In genomic region chr7:66920769-66921395, GRCh38 we compare ENCODE assay signal across 8 cellular contexts. TPM values are rescaled to one million over a fixed set of nuclear protein-coding genes. Genes with fewer than 3 reads are reported as not detected.
DNase-seq lines count a peak whose midpoint lies in the region; ATAC-seq and TF ChIP-seq lines count a peak whose summit lies in the region.

TSS of gene TMEM248 (plus strand) at chr7:66921225. CDS start at chr7:66941866, 20,641 bp downstream.

- H3K36me3 Mint-ChIP-seq in natural killer cell: no peaks in the 10 kb centered on the region

- peaks cover 23 to 24% of the 10 kb centered on the region in 2 donors for H3K4me1 Mint-ChIP-seq in natural killer cell

- H3K27me3 ChIP-seq in DOHH2 (ENCODE audit: control insufficient read depth, low read length): no peaks in the 10 kb centered on the region

- DNase-seq in Kasumi-1 (lab: John Stamatoyannopoulos, UW) (peak; percentile 81 to 83), RWPE1 (ENCODE audit: low spot score) (peak; percentile 68), fibroblast of mammary gland (ENCODE audit: low read depth) (peak; percentile 79), natural killer cell (peak; percentile 90)
- peak; percentile 89 for DNase-seq in activated T-helper 9 cell treated with anti-CD3 and anti-CD28 coated beads, Interleukin-2, amount 50 U/mL, for 16 hours (ENCODE audit: low read depth)
- DNase-seq in stimulated activated naive CD4-positive, alpha-beta T cell (lab: John Stamatoyannopoulos, UW): peak; percentile 84 to 95 (median 88)

- 0 out of 2 replicates have a peak, but pooled peaks cover 6% of the 10 kb centered on the region for H3F3A ChIP-seq in DOHH2 (ENCODE audit: control insufficient read depth, insufficient read depth)

- CTCF ChIA-PET in RWPE1 (lab: Yijun Ruan, JAX): no interaction called here

- H3K27ac ChIP-seq in DOHH2 (ENCODE audit: low read depth, low read length): peak within 1 kb of the TSS; percentile 52
- peak within 1 kb of the TSS; percentile 82 for H3K27ac ChIP-seq in RWPE1

- intact Hi-C loops in natural killer cell (cut with micrococcal nuclease): loop anchor here (2.0 kb wide), 3 partner anchors 76 to 292 kb away; partner anchors contain the start of genes KCTD7 and TYW1

- H3K27ac Mint-ChIP-seq in natural killer cell: peak within 1 kb of the TSS; percentile 97

- ATAC-seq in GM21825 (IDR thresholded peaks at IDR 0.05; ENCODE audit: unreplicated experiment): peak; percentile 73
- ATAC-seq in natural killer cell: peak; percentile 90 to 94 (median 93)

- peaks cover 23% of the 10 kb centered on the region for H3K36me3 ChIP-seq in DOHH2 (ENCODE audit: control insufficient read depth, low read length)

- H3K4me3 Mint-ChIP-seq in natural killer cell: peak within 1 kb of the TSS; percentile 96

- H3K79me2 ChIP-seq in DOHH2 (ENCODE audit: control insufficient read depth, low read length): peaks cover 65% of the 10 kb centered on the region

- peak within 1 kb of the TSS; percentile 81 for H3K4me2 ChIP-seq in DOHH2 (ENCODE audit: low read length)

- H3K9me3 Mint-ChIP-seq in natural killer cell: no peaks in the 10 kb centered on the region

- no peaks in the 10 kb centered on the region for H3K9me2 ChIP-seq in DOHH2 (replicated peaks; ENCODE audit: control insufficient read depth, low read length)

- H3K4me3 ChIP-seq in DOHH2 (ENCODE audit: low read length): peak within 1 kb of the TSS; percentile 87
- H3K4me3 ChIP-seq in fibroblast of mammary gland (ENCODE audit: control insufficient read depth, low read depth, low read length): peak within 1 kb of the TSS; percentile 93

- peaks cover 35% of the 10 kb centered on the region for H3K4me1 ChIP-seq in DOHH2 (ENCODE audit: control insufficient read depth, low read length)

- no peaks in the 10 kb centered on the region for H3K27me3 Mint-ChIP-seq in natural killer cell (ENCODE audit: low read depth in 2 of 2)

- H4K20me1 ChIP-seq in DOHH2 (ENCODE audit: control insufficient read depth, insufficient read depth, low read depth, low read length): peaks cover 17% of the 10 kb centered on the region

- H3K9me3 ChIP-seq in DOHH2 (ENCODE audit: control insufficient read depth, insufficient read depth, low read length): no peaks in the 10 kb centered on the region

- POLR2A ChIA-PET in RWPE1 (lab: Yijun Ruan, JAX; ENCODE audit: low non-redundant PET): interaction anchor here (0.7 to 1.0 kb wide), 4 partner anchors 9 to 877 kb away, joined by 3 to 11 read pairs (median 4); no protein-coding TSS in a partner anchor

- TF ChIP-seq CTCF in DOHH2 (IDR thresholded peaks at IDR 0.05; ENCODE audit: low read depth, low read length, poor library complexity, severe bottlenecking) (no peak), RWPE1 (conservative IDR thresholded peaks at IDR 0.05; ENCODE audit: low read depth) (no peak), fibroblast of mammary gland (conservative IDR thresholded peaks at IDR 0.05; ENCODE audit: control insufficient read depth, insufficient read depth, low read depth, low read length) (no peak), natural killer cell (IDR thresholded peaks at IDR 0.05) (no peak)

RNA-seq across cellular contexts. Expression of gene TMEM248, which starts in this region (rescaled TPM):
- 100 to 1,000 TPM in 2 of 3 donors, 10 to 100 TPM in 1; 97.3 to 105 (median 103) TPM for total RNA-seq in natural killer cell

Comparison
In these comparisons a context has a peak if more than half of its experiments do, and no peak if none do; other contexts are left out.
1. Peak in every context shown above with its lines: DNase-seq, ATAC-seq, H3K4me3 ChIP-seq and H3K27ac ChIP-seq.